Comparison of ENCODE assay signal across 20 cellular contexts in the genomic region with DNA sequence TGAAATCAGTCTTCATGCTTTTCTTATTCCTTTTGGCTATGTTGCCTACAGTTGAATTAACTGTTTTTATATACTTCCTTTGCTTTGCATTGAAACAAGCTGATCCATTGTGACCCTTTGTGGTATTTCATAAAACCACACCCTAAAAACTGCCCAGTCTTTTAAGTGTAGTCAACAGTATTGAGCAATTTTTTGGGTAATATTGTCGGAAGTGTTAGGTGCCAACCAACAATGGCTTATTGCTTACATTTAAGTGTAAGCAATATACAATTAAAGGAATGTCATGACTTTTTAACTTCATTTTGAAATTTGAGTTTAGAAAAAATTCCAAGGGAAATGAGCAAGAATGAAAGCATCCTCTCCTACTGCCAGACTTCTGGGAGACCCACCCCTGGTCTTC.
DNase-seq lines count a peak whose midpoint lies in the region; ATAC-seq and TF ChIP-seq lines count a peak whose summit lies in the region.
"Had no signal": no experiment of that assay in that cellular context is flagged by ENCODE, and none has a peak within 500 bp of the region (broad histone marks: within the 10 kb centered on the region; RNA-seq: fewer than 3 reads in every experiment).

No MANE protein-coding gene starts in this region.

- H3K36me3 ChIP-seq in ACC112 (ENCODE audit: insufficient read depth, low read length) (no peaks in the 10 kb centered on the region), SJSA1 (no peaks in the 10 kb centered on the region)
- H3K36me3 ChIP-seq: brain microvascular endothelial cell, neural progenitor cell, right atrium auricular region had no signal

- no peaks in the 10 kb centered on the region for H3K27me3 ChIP-seq in ACC112 (ENCODE audit: insufficient read depth, low read length)
- no peaks in the 10 kb centered on the region for H3K27me3 ChIP-seq in SJSA1 (replicated peaks)
- H3K27me3 ChIP-seq: brain microvascular endothelial cell, neural progenitor cell, right atrium auricular region, testis had no signal

- H3K4me1 ChIP-seq in ACC112 (ENCODE audit: control insufficient read depth, insufficient read depth, low read length, unreplicated experiment) = peaks cover 80% of the 10 kb centered on the region
- peaks cover 71% of the 10 kb centered on the region for H3K4me1 ChIP-seq in SJSA1 (replicated peaks)
- H3K4me1 ChIP-seq: testis had no signal

- H3K9me3 ChIP-seq in SJSA1 (replicated peaks) = no peaks in the 10 kb centered on the region
- H3K9me3 ChIP-seq: right atrium auricular region, testis had no signal

- no peak for TF ChIP-seq CTCF in omental fat pad (IDR thresholded peaks at IDR 0.05)

- ATAC-seq in omental fat pad (ENCODE audit: low FRiP score) (no peak), HG03135 (IDR thresholded peaks at IDR 0.05; ENCODE audit: unreplicated experiment) (no peak)
- ATAC-seq: T-cell had no signal

- H3K27ac ChIP-seq in ACC112 (ENCODE audit: low read depth, low read length) (peak overlapping the region; percentile 39), SJSA1 (peak overlapping the region; percentile 48), epithelial cell of prostate (peak overlapping the region; percentile 44)
- H3K27ac ChIP-seq: brain microvascular endothelial cell, neural progenitor cell, right atrium auricular region, testis had no signal

- DNase-seq in HT1080 (ENCODE audit: low read depth) (peak; percentile 94), SJSA1 (ENCODE audit: low read depth in 1 of 2, low spot score in 2 of 2) (peak in 1 of 2 experiments; percentile 60), epithelial cell of prostate (ENCODE audit: low read depth, low spot score) (no peak), omental fat pad (ENCODE audit: low spot score) (no peak), NCI-H2081 (lab: John Stamatoyannopoulos, UW) (no peak)
- no peak for DNase-seq in activated CD4-positive, alpha-beta T cell treated with anti-CD3 and anti-CD28 coated beads, Interleukin-2, amount 50 U/mL, for 1 hour
- DNase-seq: activated CD8-positive, alpha-beta memory T cell treated with anti-CD3 and anti-CD28 coated beads, Interleukin-2, amount 50 U/mL, for 4 hours; activated naive CD4-positive, alpha-beta T cell treated with Interleukin-2 at 50 U/mL for 16 hours; brain microvascular endothelial cell; effector memory CD4-positive, alpha-beta T cell; glutamatergic neuron; mesenchymal stem cell; NCI-H1105; stimulated activated CD4-positive, alpha-beta T cell treated with anti-CD3 and anti-CD28 coated beads, Interleukin-1b, Interleukin-23, amount 100 ng/mL, for 48 hours; T-cell; testis had no signal

- H3K79me2 ChIP-seq in ACC112 (ENCODE audit: control insufficient read depth, insufficient read depth, low read length, unreplicated experiment) = peaks cover 12% of the 10 kb centered on the region

- no peak overlapping the region for H2AFZ ChIP-seq in ACC112 (ENCODE audit: low read length, unreplicated experiment)
- H2AFZ ChIP-seq: neural progenitor cell had no signal

- H3K4me3 ChIP-seq in ACC112 (ENCODE audit: low read depth, low read length) (peak overlapping the region; percentile 7; the same call in 1 of the 2 replicates), SJSA1 (no peak overlapping the region)
- H3K4me3 ChIP-seq: neural progenitor cell, right atrium auricular region, testis had no signal
